Comparison of ENCODE assay signal across 8 cellular contexts in the genomic region with DNA sequence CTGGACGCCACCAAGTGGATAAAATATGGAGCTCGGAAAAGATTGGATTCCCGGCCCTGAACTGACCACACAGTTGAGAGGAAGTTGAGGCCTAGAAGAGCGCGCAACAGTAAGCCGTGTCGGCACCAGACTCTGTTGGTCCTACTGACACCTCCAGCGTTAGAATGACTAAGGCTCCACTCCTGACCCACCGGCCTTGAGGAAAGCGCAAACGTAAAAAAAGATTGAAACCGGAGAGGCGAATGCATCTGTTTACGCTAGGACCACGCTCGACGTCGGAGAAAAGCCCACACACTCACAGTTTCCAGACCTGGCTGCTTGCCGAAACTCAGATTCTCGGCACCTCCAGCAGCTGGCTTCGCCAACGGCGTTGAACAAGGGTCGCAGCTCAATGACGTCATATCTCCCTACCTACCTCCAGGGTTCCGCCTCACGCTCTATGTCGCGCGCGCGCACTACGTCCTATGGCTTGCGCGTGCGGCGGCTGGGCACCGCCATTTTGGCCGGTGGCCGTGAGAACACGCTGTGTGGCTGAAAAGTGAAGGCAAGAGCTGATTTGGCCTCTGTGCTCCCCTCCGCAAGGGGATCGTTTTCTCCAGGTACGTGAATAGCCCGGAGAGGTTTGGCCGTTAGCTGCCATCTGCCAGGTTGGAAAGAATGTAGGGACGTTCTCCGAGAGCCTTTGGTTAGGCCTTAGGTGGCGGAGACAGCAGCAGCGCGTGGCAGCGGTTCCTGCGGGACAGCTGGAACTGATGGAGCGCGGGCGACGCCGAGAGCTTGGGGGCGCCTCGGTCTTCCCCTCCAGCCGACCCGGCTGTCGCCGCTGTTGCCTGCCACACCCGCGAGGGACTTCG. TPM values are rescaled to one million over a fixed set of nuclear protein-coding genes. Genes with fewer than 3 reads are reported as not detected.
A peak's percentile ranks its signal among the peaks of the same experiment; 100 is the strongest.
DNase-seq lines count a peak whose midpoint lies in the region; ATAC-seq and TF ChIP-seq lines count a peak whose summit lies in the region.

A gene (plus strand): TSS at position 491 of the 854 bp plus-strand sequence. CDS start 6,102 bp downstream, outside the sequence.
A gene with protein sequence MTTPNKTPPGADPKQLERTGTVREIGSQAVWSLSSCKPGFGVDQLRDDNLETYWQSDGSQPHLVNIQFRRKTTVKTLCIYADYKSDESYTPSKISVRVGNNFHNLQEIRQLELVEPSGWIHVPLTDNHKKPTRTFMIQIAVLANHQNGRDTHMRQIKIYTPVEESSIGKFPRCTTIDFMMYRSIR (minus strand): TSS at position 376 of the 854 bp plus-strand sequence. CDS start 2,097 bp downstream, outside the sequence.

- DNase-seq in Ammon's horn (ENCODE audit: low spot score) (peak; percentile 97), GM19238 (ENCODE audit: insufficient read length, low spot score) (peak; percentile 73), NCI-H510A treated with DMSO at 0.1 percent for 48 hours (lab: John Stamatoyannopoulos, UW) (peak; percentile 84), choroid plexus epithelial cell (ENCODE audit: low read depth) (peak; percentile 99), kidney epithelial cell (ENCODE audit: low read depth) (peak; percentile 91)
- DNase-seq in activated CD4-positive, alpha-beta T cell treated with anti-CD3 and anti-CD28 coated beads for 24 hours (ENCODE audit: low read depth in 2 of 2), result peak; percentile 91 to 95
- DNase-seq in stimulated activated CD4-positive, alpha-beta T cell treated with anti-CD3 and anti-CD28 coated beads, Interleukin-15, amount 100 ng/mL, for 48 hours (ENCODE audit: low read depth in 2 of 2), result peak; percentile 92 to 96

- TF ChIP-seq CTCF in choroid plexus epithelial cell (conservative IDR thresholded peaks at IDR 0.05; ENCODE audit: low read depth, low read length) (peak; percentile 64), kidney epithelial cell (IDR thresholded peaks at IDR 0.05; ENCODE audit: insufficient read depth, low read length, poor library complexity, severe bottlenecking) (peak; percentile 33)

- H3K4me3 ChIP-seq in choroid plexus epithelial cell (ENCODE audit: low read depth, low read length) (peak within 1 kb of the TSS; percentile 81), kidney epithelial cell (ENCODE audit: low read depth, low read length) (peak within 1 kb of the TSS; percentile 93)

- no peaks in the 10 kb centered on the region for H3K27me3 ChIP-seq in kidney epithelial cell (ENCODE audit: control insufficient read depth, insufficient read depth, low read length)

- H3K36me3 ChIP-seq in kidney epithelial cell (ENCODE audit: control insufficient read depth, insufficient read depth, low read length), result no peaks in the 10 kb centered on the region

- peak; percentile 74 for ATAC-seq in HG03442 (IDR thresholded peaks at IDR 0.05; ENCODE audit: unreplicated experiment)

RNA-seq across cellular contexts. Expression of the first gene that starts in this region (rescaled TPM):
- total RNA-seq in kidney epithelial cell, result 95.8 and 97.6 TPM in 2 replicates

RNA-seq across cellular contexts. Expression of the second gene that starts in this region (rescaled TPM):
- 25.0 and 37.5 TPM in 2 replicates for total RNA-seq in kidney epithelial cell

Comparison
In these comparisons a context has a peak if more than half of its experiments do, and no peak if none do; other contexts are left out.
1. Peak in every context shown above with its lines: DNase-seq, ATAC-seq and H3K4me3 ChIP-seq.